Comparison of ENCODE assay signal across 7 cellular contexts in genomic region chr1:109133815-109134214, GRCh38. TPM values are rescaled to one million over a fixed set of nuclear protein-coding genes. Genes with fewer than 3 reads are reported as not detected.
DNase-seq lines count a peak whose midpoint lies in the region; ATAC-seq, FAIRE-seq and TF ChIP-seq lines count a peak whose summit lies in the region.

No MANE protein-coding gene starts in this region.

- 19 to 47% (median 30%) methylated on average over 2 of the region's 2 CpGs for WGBS in small intestine, 3 donors

- no peaks in the 10 kb centered on the region for H3K9me3 ChIP-seq in small intestine (ENCODE audit: control insufficient read depth, low read depth)

- no peaks in the 10 kb centered on the region for H3K36me3 ChIP-seq in small intestine (ENCODE audit: control insufficient read depth in 2 of 2, insufficient read depth in 2 of 2, low read length in 2 of 2)

- H3K4me3 ChIP-seq in NB4 (ENCODE audit: low read depth, low read length): no peak overlapping the region
- H3K4me3 ChIP-seq in small intestine (ENCODE audit: low read depth in 1 of 2, low read length in 2 of 2): no peak overlapping the region

- H3K27me3 ChIP-seq in small intestine (ENCODE audit: control insufficient read depth in 2 of 2, insufficient read depth in 2 of 2, low read length in 2 of 2): no peaks in the 10 kb centered on the region

- peak; percentile 79 for DNase-seq in NB4 (ENCODE audit: low read depth)
- DNase-seq in germinal center (ENCODE audit: low spot score): peak; percentile 38
- DNase-seq in small intestine: no peak
- DNase-seq in glomerular visceral epithelial cell (ENCODE audit: extremely low spot score): no peak
- no peak for DNase-seq in AG20443 (ENCODE audit: low spot score)
- DNase-seq in stimulated activated naive CD4-positive, alpha-beta T cell (lab: John Stamatoyannopoulos, UW): no peak

- H3K27ac ChIP-seq in small intestine (ENCODE audit: low read depth in 1 of 2, low read length in 1 of 2): peak overlapping the region; percentile 61 to 90

- TF ChIP-seq CTCF in NB4 (IDR thresholded peaks at IDR 0.05; ENCODE audit: low read depth, low read length): no peak

- ATAC-seq in GM21447 (IDR thresholded peaks at IDR 0.05; ENCODE audit: unreplicated experiment): peak; percentile 78

- no peak for FAIRE-seq in small intestine (lab: Jason Lieb, UNC)

- H3K4me1 ChIP-seq in small intestine (ENCODE audit: control insufficient read depth in 2 of 2, insufficient read depth in 1 of 2, low read depth in 1 of 2, low read length in 1 of 2): no peaks in the 10 kb centered on the region

- no peak for TF ChIP-seq POLR2A in NB4 (IDR thresholded peaks at IDR 0.05; ENCODE audit: extremely low read depth, insufficient read length)

RNA-seq across cellular contexts. Expression of gene ELAPOR1, which starts 19.9 kb away (rescaled TPM):
- polyA plus RNA-seq in small intestine: 10 to 100 TPM in 1 of 3 donors, 1 to 10 TPM in 2; 3.8 to 75.3 (median 5.9) TPM

RNA-seq across cellular contexts. Expression of gene TMEM167B, which starts 43.3 kb away (rescaled TPM):
- 10 to 100 TPM; 11.4 to 18.1 (median 16.2) TPM for polyA plus RNA-seq in small intestine

RNA-seq across cellular contexts. Expression of gene TAF13, which starts 58.0 kb away (rescaled TPM):
- polyA plus RNA-seq in small intestine: 10 to 100 TPM; 34.9 to 49.2 (median 40.5) TPM

Comparison
In these comparisons a context has a peak if more than half of its experiments do, and no peak if none do; other contexts are left out.
1. DNase-seq: peak in NB4 (single experiment) and germinal center (single experiment); none in small intestine (single experiment), glomerular visceral epithelial cell (single experiment), AG20443 (single experiment) and stimulated activated naive CD4-positive, alpha-beta T cell (0 of 6).